8 cellular contexts compared by ENCODE assay signal in the genomic region with DNA sequence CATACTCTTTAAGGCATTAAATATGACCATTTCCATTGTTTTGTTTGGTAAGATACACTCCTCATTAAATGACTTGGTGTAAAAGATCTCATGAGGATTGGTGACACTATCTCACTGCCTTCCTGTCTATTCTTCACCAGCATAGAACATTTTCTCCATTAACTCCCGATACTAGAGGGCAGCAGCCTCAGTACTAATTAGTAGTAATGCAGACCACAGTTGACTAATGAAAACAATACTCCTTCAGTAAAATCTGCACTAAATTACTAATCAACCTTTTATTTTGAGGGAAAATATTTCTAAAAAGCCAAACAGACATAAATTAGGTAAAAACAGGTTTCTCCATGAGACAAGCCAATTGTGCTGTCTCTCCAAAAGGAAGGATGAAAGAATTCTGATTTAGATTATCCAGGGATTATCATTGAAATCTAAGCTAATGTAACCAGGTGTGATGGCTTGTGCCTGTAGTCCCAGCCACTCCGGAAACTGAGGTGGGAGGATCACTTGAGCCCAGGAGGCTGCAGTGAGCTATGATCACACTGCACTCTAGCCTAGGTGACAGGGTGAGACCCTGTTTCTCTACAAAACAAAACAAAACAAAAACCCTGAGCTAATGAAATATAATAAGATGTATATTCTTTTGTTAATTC. TPM values are rescaled to one million over a fixed set of nuclear protein-coding genes. Genes with fewer than 3 reads are reported as not detected.
DNase-seq lines count a peak whose midpoint lies in the region; ATAC-seq and TF ChIP-seq lines count a peak whose summit lies in the region.

No MANE protein-coding gene starts in this region.

- H3K4me1 ChIP-seq in heart right ventricle: peaks cover 0 to 8% (median 0%) of the 10 kb centered on the region in 9 donors

- peak; percentile 74 for DNase-seq in G401 (ENCODE audit: low spot score)
- peak; percentile 80 for DNase-seq in SK-MEL-5 (ENCODE audit: low read depth, low spot score)
- DNase-seq in activated naive CD4-positive, alpha-beta T cell treated with anti-CD3 and anti-CD28 coated beads, Interleukin-2, amount 50 U/mL, for 16 hours: peak; percentile 69
- DNase-seq in heart right ventricle: peak in 1 of 2 donors; percentile 72
- DNase-seq in renal cortical epithelial cell (ENCODE audit: low read depth): peak; percentile 37

- intact Hi-C loops in heart right ventricle (cut with DNase I): loop anchor here in 9 of 10 donors (1.0 to 10.0 kb wide), 8 partner anchors 58 to 186 kb away; no protein-coding TSS in a partner anchor

- no peaks in the 10 kb centered on the region for H3K27me3 ChIP-seq in heart right ventricle

- in situ Hi-C loops in G401 (cut with HindIII; ENCODE audit: low sequenced_read_pairs) (no loop called here), SK-MEL-5 (cut with HindIII; ENCODE audit: low pct_unique_long_range_greater_than_20kb, low sequenced_read_pairs) (no loop called here)

- no peak overlapping the region for H3K4me3 ChIP-seq in heart right ventricle

- peak in 6 of 8 donors; percentile 67 to 81 (median 76) for ATAC-seq in heart right ventricle
- ATAC-seq in HG02610 (IDR thresholded peaks at IDR 0.05; ENCODE audit: unreplicated experiment): no peak
- ATAC-seq in HG02763 (IDR thresholded peaks at IDR 0.05; ENCODE audit: unreplicated experiment): no peak

- TF ChIP-seq CTCF in LNCAP (IDR thresholded peaks at IDR 0.05) (peak; percentile 82), heart right ventricle (IDR thresholded peaks at IDR 0.05) (peak; percentile 54 to 88 (median 76))

- H3K9me3 ChIP-seq in heart right ventricle: no peaks in the 10 kb centered on the region

- 2% methylated on average over 2 of the region's 2 CpGs for WGBS in heart right ventricle, 2 donors

- H3K36me3 ChIP-seq in heart right ventricle: no peaks in the 10 kb centered on the region

- H3K27ac ChIP-seq in heart right ventricle: no peak overlapping the region

RNA-seq across cellular contexts. Expression of a gene that starts 9.4 kb away (rescaled TPM):
- 6.2 and 9.5 TPM in 2 replicates for total RNA-seq in G401 (2014; rRNA removed; shearing (Covaris generic))
- 0.67 and 0.92 TPM in 2 replicates for total RNA-seq in SK-MEL-5 (2014; rRNA removed; shearing (Covaris generic))
- polyA plus RNA-seq in SK-MEL-5 (2015; cell fraction: cytosol; rRNA removed): 0.50 and 0.73 TPM in 2 replicates
- polyA plus RNA-seq in SK-MEL-5 (2015; cell fraction: nucleus; rRNA removed): 0.75 and 0.79 TPM in 2 replicates
- total RNA-seq in heart right ventricle (1 to 10 TPM in 8 of 10 donors, under 1 TPM in 2; 0.91 to 2.5 (median 1.7) TPM), renal cortical epithelial cell (29.2 and 32.6 TPM in 2 replicates)
- polyA plus RNA-seq in heart right ventricle: 1 to 10 TPM in 1 of 2 donors, under 1 TPM in 1; 0.81 to 1.0 TPM

Comparison
In these comparisons a context has a peak if more than half of its experiments do, and no peak if none do; other contexts are left out.
1. ATAC-seq: peak in heart right ventricle (6 of 8); none in HG02610 (single experiment) and HG02763 (single experiment).